Comparison of ENCODE assay signal across 1 cellular context in genomic region chr7:34939175-34939574, GRCh38.
TF ChIP-seq lines count a peak whose summit lies in the region.

No MANE protein-coding gene starts in this region.

TF ChIP-seq in HepG2, 621 proteins besides CTCF, POLR2A, EP300 and RAD21 (continued from another document and continues in another):
- TF ChIP-seq ZBTB20 (CRISPR knock-in tag; IDR thresholded peaks at IDR 0.05; ENCODE audit: borderline replicate concordance, low read depth) (0 out of 2 replicates have a peak, but pooled peaks have one; percentile 21), MXD4 (CRISPR knock-in tag; IDR thresholded peaks at IDR 0.05) (0 out of 2 replicates have a peak, but pooled peaks have one; percentile 34), SKIL (CRISPR knock-in tag; IDR thresholded peaks at IDR 0.05; ENCODE audit: borderline replicate concordance) (no peak), ZNF33B (CRISPR knock-in tag; IDR thresholded peaks at IDR 0.05) (0 out of 2 replicates have a peak, but pooled peaks have one; percentile 60), KAT8 (CRISPR knock-in tag; IDR thresholded peaks at IDR 0.05) (peak; percentile 69; the same call in 1 of the 2 replicates), TFE3 (CRISPR knock-in tag; IDR thresholded peaks at IDR 0.05) (peak; percentile 27; the same call in 1 of the 2 replicates), THAP11 (CRISPR knock-in tag; IDR thresholded peaks at IDR 0.05) (peak; percentile 63; the same call in 1 of the 2 replicates), FOXP1 (IDR thresholded peaks at IDR 0.05) (no peak), FOXP1 (CRISPR knock-in tag; IDR thresholded peaks at IDR 0.05) (peak; percentile 67), PHF21A (CRISPR knock-in tag; IDR thresholded peaks at IDR 0.05) (0 out of 2 replicates have a peak, but pooled peaks have one; percentile 43), CEBPB (IDR thresholded peaks at IDR 0.05; ENCODE audit: borderline replicate concordance, low read depth, low read length) (peak; percentile 97), GATAD1 (CRISPR knock-in tag; IDR thresholded peaks at IDR 0.05) (peak; percentile 55), ATF3 (CRISPR knock-in tag; IDR thresholded peaks at IDR 0.05) (peak; percentile 98), ZFP1 (CRISPR knock-in tag; IDR thresholded peaks at IDR 0.05) (no peak), ZNF737 (CRISPR knock-in tag; IDR thresholded peaks at IDR 0.05; ENCODE audit: borderline replicate concordance) (0 out of 2 replicates have a peak, but pooled peaks have one; percentile 32), ZNF354B (CRISPR knock-in tag; IDR thresholded peaks at IDR 0.05) (no peak), RXRA (CRISPR knock-in tag; IDR thresholded peaks at IDR 0.05) (peak; percentile 44; the same call in 1 of the 2 replicates), ZNF792 (CRISPR knock-in tag; IDR thresholded peaks at IDR 0.05) (peak; percentile 54; the same call in 1 of the 2 replicates), MIER3 (CRISPR knock-in tag; IDR thresholded peaks at IDR 0.05; ENCODE audit: borderline replicate concordance) (peak; percentile 44; the same call in 1 of the 2 replicates), JUND (CRISPR knock-in tag; IDR thresholded peaks at IDR 0.05) (peak; percentile 67; the same call in 1 of the 2 replicates), SALL1 (CRISPR knock-in tag; IDR thresholded peaks at IDR 0.05) (peak; percentile 91), FOXP4 (CRISPR knock-in tag; IDR thresholded peaks at IDR 0.05) (peak; percentile 78), ZNF614 (CRISPR knock-in tag; IDR thresholded peaks at IDR 0.05; ENCODE audit: borderline replicate concordance) (0 out of 2 replicates have a peak, but pooled peaks have one; percentile 37), YEATS4 (CRISPR knock-in tag; IDR thresholded peaks at IDR 0.05; ENCODE audit: borderline replicate concordance) (no peak), ZKSCAN8 (CRISPR knock-in tag; IDR thresholded peaks at IDR 0.05; ENCODE audit: borderline replicate concordance) (peak; percentile 67; the same call in 1 of the 2 replicates), KAT7 (CRISPR knock-in tag; IDR thresholded peaks at IDR 0.05; ENCODE audit: borderline replicate concordance) (0 out of 2 replicates have a peak, but pooled peaks have one; percentile 32), FOXK1 (CRISPR knock-in tag; IDR thresholded peaks at IDR 0.05; ENCODE audit: borderline replicate concordance, low read depth) (peak; percentile 87; the same call in 1 of the 2 replicates), CHD4 (IDR thresholded peaks at IDR 0.05; ENCODE audit: borderline replicate concordance, low read length) (no peak), ZNF281 (CRISPR knock-in tag; IDR thresholded peaks at IDR 0.05; ENCODE audit: borderline replicate concordance) (peak; percentile 34; the same call in 1 of the 2 replicates), ZNF446 (CRISPR knock-in tag; IDR thresholded peaks at IDR 0.05) (no peak), KDM2A (CRISPR knock-in tag; IDR thresholded peaks at IDR 0.05; ENCODE audit: borderline replicate concordance, low read depth) (peak; percentile 42; the same call in 1 of the 2 replicates), ZMYM3 (CRISPR knock-in tag; IDR thresholded peaks at IDR 0.05) (0 out of 2 replicates have a peak, but pooled peaks have one; percentile 28), CBX5 (CRISPR knock-in tag; IDR thresholded peaks at IDR 0.05; ENCODE audit: borderline replicate concordance) (peak; percentile 73; the same call in 1 of the 2 replicates), GATAD2A (CRISPR knock-in tag; IDR thresholded peaks at IDR 0.05) (peak; percentile 95), SOX5 (CRISPR knock-in tag; IDR thresholded peaks at IDR 0.05; ENCODE audit: borderline replicate concordance) (peak; percentile 76), ISL2 (CRISPR knock-in tag; IDR thresholded peaks at IDR 0.05) (0 out of 2 replicates have a peak, but pooled peaks have one; percentile 36), NR2F6 (IDR thresholded peaks at IDR 0.05) (no peak), NR2F6 (CRISPR knock-in tag; IDR thresholded peaks at IDR 0.05) (peak; percentile 61; the same call in 1 of the 2 replicates), THRA (CRISPR knock-in tag; IDR thresholded peaks at IDR 0.05; ENCODE audit: borderline replicate concordance) (peak; percentile 71; the same call in 1 of the 2 replicates), HOXA9 (CRISPR knock-in tag; IDR thresholded peaks at IDR 0.05; ENCODE audit: borderline replicate concordance) (no peak), SAP130 (CRISPR knock-in tag; IDR thresholded peaks at IDR 0.05; ENCODE audit: low read depth) (peak; percentile 66), ZNF644 (CRISPR knock-in tag; IDR thresholded peaks at IDR 0.05; ENCODE audit: low read depth) (peak; percentile 93), ZBTB8A (CRISPR knock-in tag; IDR thresholded peaks at IDR 0.05; ENCODE audit: borderline replicate concordance, low read depth) (no peak), TBX3 (IDR thresholded peaks at IDR 0.05; ENCODE audit: borderline replicate concordance) (peak; percentile 47; the same call in 1 of the 2 replicates), TFDP2 (CRISPR knock-in tag; IDR thresholded peaks at IDR 0.05) (0 out of 2 replicates have a peak, but pooled peaks have one; percentile 24), NFKBIZ (CRISPR knock-in tag; IDR thresholded peaks at IDR 0.05) (0 out of 2 replicates have a peak, but pooled peaks have one; percentile 56), MAZ (IDR thresholded peaks at IDR 0.05; ENCODE audit: borderline replicate concordance, low read depth, low read length) (no peak), MAZ (CRISPR knock-in tag; IDR thresholded peaks at IDR 0.05; ENCODE audit: low read depth) (0 out of 2 replicates have a peak, but pooled peaks have one; percentile 23), ZBTB33 (CRISPR knock-in tag; IDR thresholded peaks at IDR 0.05) (0 out of 2 replicates have a peak, but pooled peaks have one; percentile 19), MAX (IDR thresholded peaks at IDR 0.05) (0 out of 2 replicates have a peak, but pooled peaks have one; percentile 28), CREM (IDR thresholded peaks at IDR 0.05) (peak; percentile 51), CREM (CRISPR knock-in tag; IDR thresholded peaks at IDR 0.05) (no peak), ATF2 (CRISPR knock-in tag; IDR thresholded peaks at IDR 0.05) (peak; percentile 82; the same call in 1 of the 2 replicates)
